In genomic region chr7:27605689-27606269, GRCh38 we compare ENCODE assay signal across 9 cellular contexts. TPM values are rescaled to one million over a fixed set of nuclear protein-coding genes. Genes with fewer than 3 reads are reported as not detected.
DNase-seq lines count a peak whose midpoint lies in the region; ATAC-seq, FAIRE-seq and TF ChIP-seq lines count a peak whose summit lies in the region.
"Had no signal": no experiment of that assay in that cellular context is flagged by ENCODE, and none has a peak within 500 bp of the region (broad histone marks: within the 10 kb centered on the region; RNA-seq: fewer than 3 reads in every experiment).

No MANE protein-coding gene starts in this region.

- H3K4me1 ChIP-seq in cardiac muscle cell (ENCODE audit: low read depth) (peaks cover 16% of the 10 kb centered on the region), foreskin keratinocyte (peaks cover 19% of the 10 kb centered on the region), vagina (peaks cover 5% of the 10 kb centered on the region)

- H3K36me3 ChIP-seq in cardiac muscle cell (no peaks in the 10 kb centered on the region), vagina (no peaks in the 10 kb centered on the region)
- H3K36me3 ChIP-seq: SJCRH30 had no signal

- FAIRE-seq in RCC 7860 (lab: Jason Lieb, UNC) = no peak

- no peak for TF ChIP-seq POLR2A in vagina (IDR thresholded peaks at IDR 0.05)

- no peak overlapping the region for H3K4me3 ChIP-seq in cardiac muscle cell
- H3K4me3 ChIP-seq in vagina = no peak overlapping the region
- H3K4me3 ChIP-seq: SJCRH30 had no signal

- H3K9me3 ChIP-seq in cardiac muscle cell (ENCODE audit: low read depth) (no peaks in the 10 kb centered on the region), vagina (no peaks in the 10 kb centered on the region)

- DNase-seq in cardiac muscle cell (ENCODE audit: low read depth in 1 of 2, low spot score in 1 of 2) (peak; percentile 17 to 47), Right ventricle myocardium inferior (ENCODE audit: missing footprints) (no peak), RCC 7860 (ENCODE audit: low spot score) (peak; percentile 27), foreskin keratinocyte (no peak), vagina (ENCODE audit: extremely low spot score in 2 of 2) (no peak), GM19240 (ENCODE audit: insufficient read length, low spot score) (no peak)
- no peak for DNase-seq in stimulated activated CD4-positive, alpha-beta T cell treated with anti-CD3 and anti-CD28 coated beads, Interleukin-2, amount 100 ng/mL, for 24 hours

- no peak for ATAC-seq in Right ventricle myocardium inferior
- no peak for ATAC-seq in foreskin keratinocyte
- ATAC-seq in HG03354 (IDR thresholded peaks at IDR 0.05; ENCODE audit: poor library complexity, severe bottlenecking, unreplicated experiment) = no peak

- H3K27ac ChIP-seq in cardiac muscle cell (peak overlapping the region; percentile 20), foreskin keratinocyte (no peak overlapping the region), vagina (peak overlapping the region; percentile 10)
- H3K27ac ChIP-seq: SJCRH30 had no signal

- TF ChIP-seq CTCF in cardiac muscle cell (IDR thresholded peaks at IDR 0.05; ENCODE audit: low read depth, low read length) (peak; percentile 49), foreskin keratinocyte (conservative IDR thresholded peaks at IDR 0.05) (peak; percentile 66), vagina (IDR thresholded peaks at IDR 0.05) (peak in 1 of 3 experiments; percentile 7)

- intact Hi-C loops in Right ventricle myocardium inferior (cut with DNase I) = no loop called here
- intact Hi-C loops in vagina (cut with DNase I) = no loop called here

- no peaks in the 10 kb centered on the region for H3K27me3 ChIP-seq in cardiac muscle cell
- no peaks in the 10 kb centered on the region for H3K27me3 ChIP-seq in foreskin keratinocyte
- H3K27me3 ChIP-seq in vagina = no peaks in the 10 kb centered on the region
- H3K27me3 ChIP-seq: SJCRH30 had no signal

RNA-seq across cellular contexts. Expression of gene HIBADH, which starts 56.9 kb away (rescaled TPM):
- 62.5 and 70.5 TPM in 2 replicates for total RNA-seq in cardiac muscle cell
- 83.8 and 102 TPM in 2 replicates for polyA plus RNA-seq in cardiac muscle cell
- 108 TPM for total RNA-seq in Right ventricle myocardium inferior
- total RNA-seq in foreskin keratinocyte = 30.5 and 30.6 TPM in 2 replicates
- 25.2 and 28.7 TPM in 2 replicates for polyA plus RNA-seq in foreskin keratinocyte
- 38.1 TPM for total RNA-seq in vagina

Comparison
In these comparisons a context has a peak if more than half of its experiments do, and no peak if none do; other contexts are left out.
1. DNase-seq: peak in cardiac muscle cell (2 of 2) and RCC 7860 (single experiment); none in Right ventricle myocardium inferior (single experiment), foreskin keratinocyte (0 of 2), vagina (0 of 2), stimulated activated CD4-positive, alpha-beta T cell treated with anti-CD3 and anti-CD28 coated beads, Interleukin-2, amount 100 ng/mL, for 24 hours (0 of 2) and GM19240 (single experiment).